ENCODE assay signal across 11 cellular contexts in the genomic region with DNA sequence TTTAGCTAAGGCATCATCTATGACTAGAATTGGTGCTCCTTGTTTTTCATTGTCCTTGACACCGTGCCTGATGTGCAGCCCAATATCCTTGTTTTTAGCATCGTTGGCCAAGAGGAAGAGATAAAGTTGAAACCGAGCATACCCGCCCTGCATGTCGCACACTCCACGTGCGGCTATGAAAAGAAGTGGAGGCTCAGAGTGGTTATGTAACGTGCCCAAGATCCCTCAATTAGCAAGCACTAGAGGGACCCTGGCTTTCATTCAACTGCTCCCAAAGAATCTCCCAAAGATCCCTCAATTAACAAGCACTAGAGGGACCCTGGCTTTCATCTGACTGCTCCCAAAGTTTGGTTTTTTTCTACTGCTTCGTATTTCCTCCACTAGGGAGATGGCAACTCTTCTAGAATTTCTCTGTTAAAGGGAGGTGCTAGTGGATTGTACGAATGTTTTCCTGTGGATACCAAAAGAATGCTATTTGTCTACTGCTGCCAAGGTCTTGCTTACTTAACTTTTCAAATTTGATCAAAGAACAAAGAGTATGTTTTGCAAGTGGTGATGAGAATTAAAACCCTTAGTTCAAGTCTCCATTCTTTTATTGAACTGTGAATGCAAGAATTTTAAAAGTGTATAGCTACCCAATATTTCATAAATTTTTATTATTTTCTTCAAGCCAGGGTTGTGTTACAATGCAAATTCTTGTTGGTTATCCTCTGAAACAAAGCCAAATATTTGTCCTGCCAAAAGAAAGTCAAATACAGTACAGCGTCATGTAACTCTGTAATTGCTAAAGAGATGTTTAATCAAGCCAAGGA.
DNase-seq lines count a peak whose midpoint lies in the region; ATAC-seq, FAIRE-seq and TF ChIP-seq lines count a peak whose summit lies in the region.
"Had no signal": no experiment of that assay in that cellular context is flagged by ENCODE, and none has a peak within 500 bp of the region (broad histone marks: within the 10 kb centered on the region; RNA-seq: fewer than 3 reads in every experiment).

No MANE protein-coding gene starts in this region.

- intact Hi-C loops in HepG2 (cut with micrococcal nuclease; ENCODE audit: unreplicated experiment) = loop anchor here (1.0 kb wide), 1 partner anchor 13 kb away; no protein-coding TSS in a partner anchor
- intact Hi-C loops in tibial artery (cut with DNase I; ENCODE audit: low total_unique reads) = no loop called here

- no peak overlapping the region for H2BK5ac ChIP-seq in H1 (ENCODE audit: low read depth, low read length)

- H3K79me2 ChIP-seq in H1 (ENCODE audit: control insufficient read depth in 1 of 2, insufficient read depth in 2 of 2, low read length in 2 of 2) (no peaks in the 10 kb centered on the region), HepG2 (ENCODE audit: insufficient read depth, low read length) (no peaks in the 10 kb centered on the region)

- no peaks in the 10 kb centered on the region for H4K20me1 ChIP-seq in H1 (replicated peaks in 1 of 2; ENCODE audit: control insufficient read depth in 1 of 2, insufficient read depth in 2 of 2, low read length in 2 of 2)
- no peaks in the 10 kb centered on the region for H4K20me1 ChIP-seq in HepG2 (ENCODE audit: insufficient read depth, low read length)

- H3K4me1 ChIP-seq in H1 (replicated peaks in 1 of 4; ENCODE audit: control insufficient read depth in 3 of 4, insufficient read depth in 4 of 4, low read length in 3 of 4) (no peaks in the 10 kb centered on the region), HepG2 (ENCODE audit: insufficient read depth, low read length) (peaks cover 26% of the 10 kb centered on the region), tibial artery (peaks cover 0 to 23% (median 6%) of the 10 kb centered on the region in 4 donors)

- H3K4me3 ChIP-seq in H1 (ENCODE audit: extremely low read depth in 1 of 4, insufficient read depth in 2 of 4, low read depth in 3 of 4, low read length in 4 of 4) = no peak overlapping the region
- no peak overlapping the region for H3K4me3 ChIP-seq in HepG2 (replicated peaks in 1 of 3; ENCODE audit: insufficient read depth in 1 of 3, low read depth in 2 of 3, low read length in 3 of 3)
- H3K4me3 ChIP-seq in tibial artery = no peak overlapping the region

- no TSS peak for BruUV-seq in HepG2 (replicated peaks; lab: Mats Ljungman, UMichigan)

- H2AK5ac ChIP-seq in H1 (ENCODE audit: low read depth, low read length) = no peak overlapping the region

- H3K9ac ChIP-seq in H1 (replicated peaks in 1 of 4; ENCODE audit: extremely low read depth in 1 of 4, low read depth in 3 of 4, low read length in 3 of 4) (no peak overlapping the region), HepG2 (ENCODE audit: insufficient read depth, low read depth, low read length) (no peak overlapping the region)

- no peaks in the 10 kb centered on the region for H3K23me2 ChIP-seq in H1 (ENCODE audit: low read depth, low read length)

- no peak overlapping the region for H2BK15ac ChIP-seq in H1 (ENCODE audit: low read length)

- POLR2A ChIA-PET in H1 (lab: Charles Lee; ENCODE audit: partially characterized antibody) = interaction anchor here (0.8 kb wide), 1 partner anchor 10 kb away, joined by 3 read pairs; no protein-coding TSS in a partner anchor
- POLR2A ChIA-PET in HepG2 (lab: Yijun Ruan, JAX) = no interaction called here

- H2BK20ac ChIP-seq in H1 (ENCODE audit: low read length) = no peak overlapping the region

- no peak for TF ChIP-seq EP300 in H1 (IDR thresholded peaks at IDR 0.05; ENCODE audit: borderline replicate concordance in 1 of 2, low read depth in 2 of 2, low read length in 2 of 2)
- TF ChIP-seq EP300 in HepG2 (IDR thresholded peaks at IDR 0.05; ENCODE audit: low read depth in 2 of 2, low read length in 2 of 2) = peak in 1 of 2 experiments; percentile 35; a peak in 1 of 4 replicates
- no peak for TF ChIP-seq EP300 in HepG2 (CRISPR knock-in tag; IDR thresholded peaks at IDR 0.05; ENCODE audit: borderline replicate concordance)

- peak; percentile 79 for ATAC-seq in HepG2
- ATAC-seq in GM19395 (IDR thresholded peaks at IDR 0.05; ENCODE audit: unreplicated experiment) = no peak

- no peaks in the 10 kb centered on the region for H3K9me3 ChIP-seq in H1 (ENCODE audit: insufficient read depth in 2 of 2, low read depth in 1 of 2, low read length in 1 of 2)
- H3K9me3 ChIP-seq in HepG2 (ENCODE audit: low read length) = no peaks in the 10 kb centered on the region
- no peaks in the 10 kb centered on the region for H3K9me3 ChIP-seq in tibial artery

- peak in 2 of 3 experiments; percentile 18 to 30; a peak in 2 of 4 replicates for TF ChIP-seq CTCF in H1 (IDR thresholded peaks at IDR 0.05; ENCODE audit: control extremely low read depth in 1 of 3, insufficient read depth in 1 of 3, low read depth in 1 of 3, low read length in 3 of 3)
- no peak for TF ChIP-seq CTCF in HepG2 (CRISPR knock-in tag; IDR thresholded peaks at IDR 0.05)
- no peak for TF ChIP-seq CTCF in tibial artery (IDR thresholded peaks at IDR 0.05)

- peak in 1 of 2 experiments; percentile 27; a peak in 2 of 4 replicates for TF ChIP-seq RAD21 in H1 (IDR thresholded peaks at IDR 0.05 in 1 of 2, conservative IDR thresholded peaks at IDR 0.05 in 1 of 2; ENCODE audit: low read depth in 2 of 2, low read length in 2 of 2)
- TF ChIP-seq RAD21 in HepG2 (CRISPR knock-in tag; IDR thresholded peaks at IDR 0.05) = 0 out of 2 replicates have a peak, but pooled peaks have one; percentile 12

- no peak overlapping the region for H4K91ac ChIP-seq in H1 (replicated peaks; ENCODE audit: insufficient read length, low read length)

- H3K4me2 ChIP-seq in H1 (ENCODE audit: insufficient read depth in 1 of 2, low read depth in 2 of 2, low read length in 2 of 2) = no peak overlapping the region
- H3K4me2 ChIP-seq in HepG2 (ENCODE audit: low read depth, low read length) = peak overlapping the region; percentile 8; the same call in 1 of the 2 replicates

- H3K79me1 ChIP-seq in H1 (ENCODE audit: low read depth, low read length) = no peaks in the 10 kb centered on the region

- H3K36me3 ChIP-seq in H1 (ENCODE audit: control insufficient read depth in 2 of 4, insufficient read depth in 4 of 4, low read length in 3 of 4) (no peaks in the 10 kb centered on the region), HepG2 (replicated peaks in 1 of 2; ENCODE audit: control insufficient read depth in 1 of 2, insufficient read depth in 2 of 2, low read length in 2 of 2) (no peaks in the 10 kb centered on the region), tibial artery (no peaks in the 10 kb centered on the region)

- no peak overlapping the region for H3K14ac ChIP-seq in H1 (ENCODE audit: insufficient read length)

- H3K56ac ChIP-seq in H1 (replicated peaks; ENCODE audit: insufficient read length, low read depth, low read length) = no peak overlapping the region

- no peak overlapping the region for H3K27ac ChIP-seq in H1 (ENCODE audit: low read depth, low read length)
- peak overlapping the region; percentile 16 for H3K27ac ChIP-seq in HepG2 (ENCODE audit: extremely low read length, insufficient read depth, low read length)
- no peak overlapping the region for H3K27ac ChIP-seq in tibial artery
- H3K27ac ChIP-seq: epithelial cell of prostate had no signal

- DNase-seq in LHCN-M2 (ENCODE audit: low read depth) (peak; percentile 58), H1 (ENCODE audit: low read depth in 1 of 2, low spot score in 2 of 2) (no peak), HepG2 (ENCODE audit: low spot score) (peak; percentile 50), tibial artery (peak; percentile 63 to 69), NCI-H748 treated with DMSO at 0.1 percent for 48 hours (lab: John Stamatoyannopoulos, UW) (no peak), dermis blood vessel endothelial cell (no peak)
- DNase-seq: activated CD8-positive, alpha-beta memory T cell treated with anti-CD3 and anti-CD28 coated beads for 24 hours; kidney glomerular epithelial cell; NCI-H146 had no signal

- in situ Hi-C loops in HepG2 (cut with HindIII; ENCODE audit: extremely low pct_ligation_motif_present, low pct_unique_long_range_greater_than_20kb) = no loop called here

- TF ChIP-seq POLR2A in H1 (IDR thresholded peaks at IDR 0.05; ENCODE audit: control extremely low read depth in 1 of 2, low read depth in 2 of 2, low read length in 2 of 2) (no peak), HepG2 (IDR thresholded peaks at IDR 0.05; ENCODE audit: insufficient read depth in 1 of 2, low read depth in 2 of 2, low read length in 2 of 2) (no peak)

- H2BK120ac ChIP-seq in H1 (replicated peaks; ENCODE audit: low read depth, low read length) = no peak overlapping the region

- no peaks in the 10 kb centered on the region for H3K27me3 ChIP-seq in H1 (replicated peaks in 1 of 4; ENCODE audit: control insufficient read depth in 3 of 4, extremely low read depth in 1 of 4, insufficient read depth in 3 of 4, low read length in 3 of 4)
- no peaks in the 10 kb centered on the region for H3K27me3 ChIP-seq in HepG2 (ENCODE audit: control insufficient read depth in 1 of 2, insufficient read depth in 2 of 2, low read length in 2 of 2)
- no peaks in the 10 kb centered on the region for H3K27me3 ChIP-seq in tibial artery

- H2BK12ac ChIP-seq in H1 (ENCODE audit: low read depth, low read length) = no peak overlapping the region

- no peak overlapping the region for H3K23ac ChIP-seq in H1 (ENCODE audit: insufficient read length)

- H4K8ac ChIP-seq in H1 (ENCODE audit: extremely low read depth, insufficient read depth, low read length) = no peak overlapping the region

- H3K18ac ChIP-seq in H1 (ENCODE audit: extremely low read depth, low read length) = no peak overlapping the region

- H3K4ac ChIP-seq in H1 (replicated peaks; ENCODE audit: insufficient read length, low read depth, low read length) = no peak overlapping the region

- WGBS in H1 (ENCODE audit: extremely low coverage in 1 of 2, insufficient coverage in 1 of 2, insufficient read length in 1 of 2, insufficient replicate concordance in 2 of 2, low coverage in 1 of 2, low lambda C conversion rate in 2 of 2, missing lambda C conversion rate in 1 of 2), 2 experiments = 84% methylated on average over 11 of the region's 11 CpGs; no CpG with 5 or more reads in 1 of the 2 experiments
- WGBS in HepG2 (ENCODE audit: low lambda C conversion rate) = 44% methylated on average over 11 of the region's 11 CpGs

- H2AFZ ChIP-seq in H1 (ENCODE audit: low read length) (peak overlapping the region; percentile 27; the same call in 1 of the 2 replicates), HepG2 (ENCODE audit: low read length) (no peak overlapping the region)

- no peak overlapping the region for H4K5ac ChIP-seq in H1 (ENCODE audit: insufficient read length, low read depth, low read length)

- CTCF ChIA-PET in H1 (lab: Charles Lee; ENCODE audit: partially characterized antibody) (interaction anchor here (0.9 to 2.0 kb wide), 2 partner anchors 12 to 28 kb away, joined by 3 to 5 read pairs; no protein-coding TSS in a partner anchor), HepG2 (lab: Yijun Ruan, JAX; ENCODE audit: low intra/inter-chr PET ratio, low total read pairs) (no interaction called here)

- no peak for FAIRE-seq in H1 (lab: Jason Lieb, UNC)
- no peak for FAIRE-seq in HepG2 (lab: Jason Lieb, UNC)

TF ChIP-seq in H1, 55 proteins besides CTCF, POLR2A, EP300 and RAD21 (continues in another document):
- TF ChIP-seq CBX5 (IDR thresholded peaks at IDR 0.05; ENCODE audit: low read depth, low read length) (no peak), TAF7 (optimal IDR thresholded peaks at IDR 0.05; ENCODE audit: borderline replicate concordance, low read depth, low read length) (no peak)

TF ChIP-seq in HepG2, 621 proteins besides CTCF, POLR2A, EP300 and RAD21 (continues in another document):
- TF ChIP-seq SOX6 (IDR thresholded peaks at IDR 0.05) (no peak), SOX6 (CRISPR knock-in tag; IDR thresholded peaks at IDR 0.05) (peak; percentile 56; the same call in 1 of the 2 replicates)

Comparison
In these comparisons a context has a peak if more than half of its experiments do, and no peak if none do; other contexts are left out.
1. DNase-seq: peak in LHCN-M2 (single experiment), HepG2 (single experiment) and tibial artery (2 of 2); none in H1 (0 of 2), NCI-H748 treated with DMSO at 0.1 percent for 48 hours (single experiment) and dermis blood vessel endothelial cell (single experiment).
2. CTCF ChIP-seq: peak in H1 (2 of 3); none in HepG2 (single experiment) and tibial artery (0 of 2).